In the genomic region with DNA sequence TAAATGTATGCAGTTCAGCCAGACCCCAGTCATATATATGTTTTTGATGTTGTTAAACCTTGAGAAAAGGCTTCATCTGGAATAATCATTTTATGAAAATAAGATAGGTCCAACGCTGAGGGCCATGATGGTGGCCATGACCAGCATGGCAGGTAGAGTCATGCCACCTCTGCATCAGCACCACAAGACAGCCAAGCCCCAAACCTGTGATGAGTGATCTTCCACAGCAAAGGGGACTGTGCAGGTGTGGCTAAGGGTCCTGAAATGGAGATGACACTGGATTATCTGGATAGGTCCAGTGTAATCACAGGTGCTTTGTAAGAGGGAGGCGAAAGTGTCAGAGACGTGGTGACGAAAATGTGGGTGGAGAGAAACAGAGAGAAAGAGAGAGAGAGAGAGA, we compare ENCODE assay signal across 1 cellular context.
TF ChIP-seq lines count a peak whose summit lies in the region.

No MANE protein-coding gene starts in this region.

TF ChIP-seq in GM23338, 12 proteins besides CTCF, POLR2A, EP300 and RAD21 (continued from another document):
- TF ChIP-seq JUNB (IDR thresholded peaks at IDR 0.05; ENCODE audit: unreplicated experiment): no peak
- no peak for TF ChIP-seq EZH2phosphoT487 (IDR thresholded peaks at IDR 0.05; ENCODE audit: unreplicated experiment)
- TF ChIP-seq POLR2AphosphoS5 (IDR thresholded peaks at IDR 0.05; ENCODE audit: low read depth): no peak
- no peak for TF ChIP-seq STAT1 (IDR thresholded peaks at IDR 0.05; ENCODE audit: unreplicated experiment)
- no peak for TF ChIP-seq REST (IDR thresholded peaks at IDR 0.05; ENCODE audit: unreplicated experiment)
- TF ChIP-seq CREB1 (CRISPR knock-in tag; IDR thresholded peaks at IDR 0.05; ENCODE audit: low read depth): no peak
- TF ChIP-seq ZNF331 (CRISPR knock-in tag; IDR thresholded peaks at IDR 0.05; ENCODE audit: low read depth): no peak
- no peak for TF ChIP-seq NANOG (IDR thresholded peaks at IDR 0.05; ENCODE audit: borderline replicate concordance)
